9 cellular contexts compared by ENCODE assay signal in genomic region chr1:22141948-22142314, GRCh38. TPM values are rescaled to one million over a fixed set of nuclear protein-coding genes. Genes with fewer than 3 reads are reported as not detected.
DNase-seq lines count a peak whose midpoint lies in the region; ATAC-seq, FAIRE-seq and TF ChIP-seq lines count a peak whose summit lies in the region.
"Had no signal": no experiment of that assay in that cellular context is flagged by ENCODE, and none has a peak within 500 bp of the region (broad histone marks: within the 10 kb centered on the region; RNA-seq: fewer than 3 reads in every experiment).

No MANE protein-coding gene starts in this region.

- no peak for TF ChIP-seq EP300 in HepG2 (IDR thresholded peaks at IDR 0.05; ENCODE audit: low read depth in 2 of 2, low read length in 2 of 2)
- TF ChIP-seq EP300 in HepG2 (CRISPR knock-in tag; IDR thresholded peaks at IDR 0.05; ENCODE audit: borderline replicate concordance), result no peak

- H3K36me3 ChIP-seq in HepG2 (replicated peaks in 1 of 2; ENCODE audit: control insufficient read depth in 1 of 2, insufficient read depth in 2 of 2, low read length in 2 of 2) (no peaks in the 10 kb centered on the region), stomach smooth muscle (ENCODE audit: control insufficient read depth in 2 of 2, insufficient read depth in 2 of 2, low read length in 2 of 2) (no peaks in the 10 kb centered on the region)

- no peak for TF ChIP-seq POLR2A in HepG2 (IDR thresholded peaks at IDR 0.05; ENCODE audit: insufficient read depth in 1 of 2, low read depth in 2 of 2, low read length in 2 of 2)

- H4K20me1 ChIP-seq in HepG2 (ENCODE audit: insufficient read depth, low read length), result peaks cover 42% of the 10 kb centered on the region

- H3K9ac ChIP-seq in HepG2 (ENCODE audit: insufficient read depth, low read depth, low read length) (no peak overlapping the region), stomach smooth muscle (ENCODE audit: low read length in 2 of 2) (no peak overlapping the region)

- WGBS in HepG2 (ENCODE audit: low lambda C conversion rate), result 10% methylated on average over 2 of the region's 19 CpGs

- H3K27me3 ChIP-seq in HepG2 (ENCODE audit: control insufficient read depth in 1 of 2, insufficient read depth in 2 of 2, low read length in 2 of 2) (peaks cover 38 to 86% of the 10 kb centered on the region in 2 experiments), stomach smooth muscle (ENCODE audit: control insufficient read depth in 1 of 2, insufficient read depth in 2 of 2, low read length in 2 of 2) (peaks cover 0 to 20% of the 10 kb centered on the region in 2 donors)

- H3K27ac ChIP-seq in HepG2 (ENCODE audit: extremely low read length, insufficient read depth, low read length) (no peak overlapping the region), stomach smooth muscle (ENCODE audit: low read length) (no peak overlapping the region)

- CTCF ChIA-PET in HepG2 (lab: Yijun Ruan, JAX; ENCODE audit: low intra/inter-chr PET ratio, low total read pairs), result no interaction called here

- no peak for TF ChIP-seq RAD21 in HepG2 (CRISPR knock-in tag; IDR thresholded peaks at IDR 0.05)

- no peaks in the 10 kb centered on the region for H3K4me1 ChIP-seq in HepG2 (ENCODE audit: insufficient read depth, low read length)
- H3K4me1 ChIP-seq in stomach smooth muscle (ENCODE audit: control insufficient read depth, insufficient read depth, low read length), result peaks cover 14% of the 10 kb centered on the region

- in situ Hi-C loops in astrocyte of the spinal cord (cut with HindIII; ENCODE audit: low sequenced_read_pairs) (no loop called here), HepG2 (cut with HindIII; ENCODE audit: extremely low pct_ligation_motif_present, low pct_unique_long_range_greater_than_20kb) (no loop called here), G401 (cut with HindIII; ENCODE audit: low sequenced_read_pairs) (no loop called here)

- peak overlapping the region; percentile 23; the same call in 1 of the 2 replicates for H3K4me2 ChIP-seq in HepG2 (ENCODE audit: low read depth, low read length)

- ATAC-seq in HepG2, result peak; percentile 23

- BruUV-seq in HepG2 (replicated peaks; lab: Mats Ljungman, UMichigan), result no TSS peak

- POLR2A ChIA-PET in HepG2 (lab: Yijun Ruan, JAX), result no interaction called here

- H3K9me3 ChIP-seq in HepG2 (ENCODE audit: low read length) (no peaks in the 10 kb centered on the region), stomach smooth muscle (ENCODE audit: control insufficient read depth in 2 of 2, low read length in 2 of 2) (no peaks in the 10 kb centered on the region)

- intact Hi-C loops in HepG2 (cut with micrococcal nuclease; ENCODE audit: unreplicated experiment), result no loop called here

- FAIRE-seq in HepG2 (lab: Jason Lieb, UNC), result no peak

- H3K79me2 ChIP-seq in HepG2 (ENCODE audit: insufficient read depth, low read length), result no peaks in the 10 kb centered on the region

- DNase-seq in NCI-H524 (lab: John Stamatoyannopoulos, UW) (peak; percentile 10 to 33), NCI-H524 treated with DMSO at 0.1 percent for 48 hours (lab: John Stamatoyannopoulos, UW) (no peak), astrocyte of the spinal cord (ENCODE audit: low read depth, low spot score) (no peak), HepG2 (ENCODE audit: low spot score) (no peak), T-helper 2 cell (no peak), NCI-H1694 (lab: John Stamatoyannopoulos, UW) (no peak), G401 (ENCODE audit: low spot score) (no peak)
- DNase-seq: NCI-H1048 had no signal

- H3K4me3 ChIP-seq in astrocyte of the spinal cord (ENCODE audit: low read depth, low read length), result peak overlapping the region; percentile 37
- no peak overlapping the region for H3K4me3 ChIP-seq in HepG2 (replicated peaks in 1 of 3; ENCODE audit: insufficient read depth in 1 of 3, low read depth in 2 of 3, low read length in 3 of 3)
- peak overlapping the region; percentile 41 to 71 for H3K4me3 ChIP-seq in stomach smooth muscle (ENCODE audit: low read length in 2 of 2)

- H2AFZ ChIP-seq in HepG2 (ENCODE audit: low read length), result no peak overlapping the region

- TF ChIP-seq CTCF in astrocyte of the spinal cord (IDR thresholded peaks at IDR 0.05; ENCODE audit: low read depth, low read length) (no peak), HepG2 (CRISPR knock-in tag; IDR thresholded peaks at IDR 0.05) (no peak)

TF ChIP-seq in HepG2, 621 proteins besides CTCF, POLR2A, EP300 and RAD21:
- TF ChIP-seq EZH2 (conservative IDR thresholded peaks at IDR 0.05; ENCODE audit: low read depth, low read length), result peak; percentile 75; the same call in 1 of the 2 replicates
- TF ChIP-seq ZNF775 (CRISPR knock-in tag; IDR thresholded peaks at IDR 0.05; ENCODE audit: borderline replicate concordance), result no peak

RNA-seq across cellular contexts. Expression of gene WNT4, which starts 1.0 kb away (rescaled TPM):
- not detected in 2 replicates for total RNA-seq in HepG2 (2016; rRNA removed; fragmentation: Illumina TruSeq; extraction: Trizol)
- total RNA-seq in HepG2 (2016; cell fraction: cytosol; rRNA removed; fragmentation: Illumina TruSeq; extraction: Trizol; ENCODE audit: low read depth), result not detected in 2 replicates
- not detected in 2 replicates for total RNA-seq in HepG2 (2016; cell fraction: insoluble cytoplasmic fraction; rRNA removed; fragmentation: Illumina TruSeq; extraction: Trizol)
- total RNA-seq in HepG2 (2016; cell fraction: membrane; rRNA removed; fragmentation: Illumina TruSeq; extraction: Trizol), result not detected in 2 replicates
- not detected in 2 replicates for total RNA-seq in HepG2 (2016; cell fraction: nucleus; rRNA removed; fragmentation: Illumina TruSeq; extraction: Trizol)
- polyA plus RNA-seq in HepG2 (2011; rRNA removed), result not detected in 2 replicates
- not detected in 2 replicates for polyA plus RNA-seq in HepG2 (2011; cell fraction: cytosol; rRNA removed)
- not detected in 2 replicates for polyA plus RNA-seq in HepG2 (2011; cell fraction: nucleus; rRNA removed)
- 0.05 and 0.11 TPM in 2 replicates for polyA plus RNA-seq in HepG2 (2012)
- not detected in 2 replicates for polyA plus RNA-seq in HepG2 (2016; cell fraction: cytosol; fragmentation: Illumina TruSeq; extraction: Trizol; ENCODE audit: low read depth)
- not detected in 2 replicates for polyA plus RNA-seq in HepG2 (2016; cell fraction: insoluble cytoplasmic fraction; fragmentation: Illumina TruSeq; extraction: Trizol; ENCODE audit: low read depth)
- not detected in 2 replicates for polyA plus RNA-seq in HepG2 (2016; cell fraction: membrane; fragmentation: Illumina TruSeq; extraction: Trizol; ENCODE audit: low read depth)
- not detected in 2 replicates for polyA plus RNA-seq in HepG2 (2016; cell fraction: nucleus; fragmentation: Illumina TruSeq; extraction: Trizol; ENCODE audit: insufficient read depth, low read depth)
- 0.12 TPM in 1 of 2 replicates, not detected in the other for polyA minus RNA-seq in HepG2 (2011; rRNA and poly(A)+ RNA removed; ENCODE audit: low replicate concordance)
- polyA minus RNA-seq in HepG2 (2011; cell fraction: cytosol; rRNA and poly(A)+ RNA removed), result not detected in 2 replicates
- not detected in 2 replicates for polyA minus RNA-seq in HepG2 (2011; cell fraction: nucleus; rRNA and poly(A)+ RNA removed)
- 0.27 and 0.86 TPM in 2 replicates for total RNA-seq in G401 (2014; rRNA removed; shearing (Covaris generic))

Comparison
In these comparisons a context has a peak if more than half of its experiments do, and no peak if none do; other contexts are left out.
1. DNase-seq: peak in NCI-H524 (2 of 2); none in NCI-H524 treated with DMSO at 0.1 percent for 48 hours (single experiment), astrocyte of the spinal cord (single experiment), HepG2 (single experiment), T-helper 2 cell (0 of 5), NCI-H1694 (single experiment) and G401 (single experiment).
2. H3K4me3 ChIP-seq: peak in astrocyte of the spinal cord (single experiment) and stomach smooth muscle (2 of 2); none in HepG2 (0 of 3).